ENCODE assay signal across 10 cellular contexts in the genomic region with DNA sequence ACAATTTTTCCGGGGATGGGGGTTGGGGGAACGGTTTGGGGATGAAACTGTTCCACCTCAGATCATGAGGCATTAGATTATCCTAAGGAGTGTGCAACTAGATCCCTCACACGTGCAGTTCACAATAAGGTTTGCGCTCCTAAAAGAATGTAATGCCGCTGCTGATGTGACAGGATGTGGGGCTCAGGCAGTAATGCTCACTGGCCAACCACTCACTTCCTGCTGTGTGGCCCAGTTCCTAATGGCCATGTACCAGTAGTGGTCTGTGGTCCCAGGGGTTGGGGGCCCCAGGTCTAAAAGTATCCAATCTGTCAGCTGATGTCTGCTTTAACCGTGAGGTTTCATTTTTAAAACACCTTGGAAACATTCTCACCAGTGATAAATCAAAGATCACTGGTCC. TPM values are rescaled to one million over a fixed set of nuclear protein-coding genes. Genes with fewer than 3 reads are reported as not detected.
DNase-seq lines count a peak whose midpoint lies in the region; ATAC-seq, FAIRE-seq and TF ChIP-seq lines count a peak whose summit lies in the region.
"Had no signal": no experiment of that assay in that cellular context is flagged by ENCODE, and none has a peak within 500 bp of the region (broad histone marks: within the 10 kb centered on the region; RNA-seq: fewer than 3 reads in every experiment).

No MANE protein-coding gene starts in this region.

- no peaks in the 10 kb centered on the region for H3K27me3 Mint-ChIP-seq in astrocyte (ENCODE audit: low read depth, unreplicated experiment)

- H3K4me1 Mint-ChIP-seq in astrocyte (ENCODE audit: low read depth, unreplicated experiment), result peaks cover 18% of the 10 kb centered on the region

- peak overlapping the region in 3 of 10 experiments; percentile 21 to 83 (median 74); a peak in 3 of 20 replicates for H3K4me3 ChIP-seq in BLaER1 treated with 17β-estradiol and CSF1 and Interleukin-3, amounts not matched to agents 10 nM and 100 nM
- peak overlapping the region; percentile 85 for H3K4me3 ChIP-seq in astrocyte (ENCODE audit: insufficient read depth, low read depth, low read length)
- peak overlapping the region in 1 of 2 donors; percentile 48 for H3K4me3 ChIP-seq in muscle layer of colon (ENCODE audit: low read depth in 1 of 2, low read length in 2 of 2)

- no peak for TF ChIP-seq CTCF in astrocyte (IDR thresholded peaks at IDR 0.05; ENCODE audit: insufficient read depth, low read depth, low read length)

- no peak overlapping the region; a peak in 1 of 22 replicates for H3K27ac ChIP-seq in BLaER1 treated with 17β-estradiol and CSF1 and Interleukin-3, amounts not matched to agents 10 nM and 100 nM
- H3K27ac ChIP-seq in astrocyte (ENCODE audit: low read depth, low read length) (peak overlapping the region; percentile 14), muscle layer of colon (ENCODE audit: low read depth, low read length) (no peak overlapping the region)

- peaks cover 39% of the 10 kb centered on the region for H3K79me2 ChIP-seq in astrocyte (ENCODE audit: insufficient read depth, low read length)

- H3K27me3 ChIP-seq in BLaER1 treated with 17β-estradiol and CSF1 and Interleukin-3, amounts not matched to agents 10 nM and 100 nM, result no peaks in the 10 kb centered on the region
- H3K27me3 ChIP-seq in astrocyte (ENCODE audit: insufficient read depth, low read length) (no peaks in the 10 kb centered on the region), muscle layer of colon (ENCODE audit: control insufficient read depth in 1 of 2, insufficient read depth in 2 of 2, low read length in 2 of 2) (no peaks in the 10 kb centered on the region)

- peak overlapping the region; percentile 23 for H3K27ac Mint-ChIP-seq in astrocyte (ENCODE audit: unreplicated experiment)

- DNase-seq in astrocyte (ENCODE audit: low read depth), result no peak
- DNase-seq in NCI-H1105 (lab: John Stamatoyannopoulos, UW), result no peak
- DNase-seq in sciatic nerve (ENCODE audit: low spot score), result no peak
- DNase-seq: cortex of kidney, NCI-H1417 had no signal

- H4K20me1 ChIP-seq in BLaER1 treated with 17β-estradiol and CSF1 and Interleukin-3, amounts not matched to agents 10 nM and 100 nM, result no peaks in the 10 kb centered on the region
- no peaks in the 10 kb centered on the region for H4K20me1 ChIP-seq in astrocyte (ENCODE audit: insufficient read depth, low read length)

- H3K4me3 Mint-ChIP-seq in astrocyte (ENCODE audit: unreplicated experiment), result peak overlapping the region; percentile 90

- intact Hi-C loops in sciatic nerve (cut with DNase I), result no loop called here

- H3K4me2 ChIP-seq in BLaER1 treated with 17β-estradiol and CSF1 and Interleukin-3, amounts not matched to agents 10 nM and 100 nM, result peak overlapping the region; percentile 90 to 98 (median 98)
- peak overlapping the region; percentile 92 for H3K4me2 ChIP-seq in astrocyte (ENCODE audit: low read length)

- peaks cover 9 to 18% (median 16%) of the 10 kb centered on the region in 11 experiments for H3K9me3 ChIP-seq in BLaER1 treated with 17β-estradiol and CSF1 and Interleukin-3, amounts not matched to agents 10 nM and 100 nM (replicated peaks in 1 of 11)
- H3K9me3 ChIP-seq in astrocyte (ENCODE audit: insufficient read depth, low read depth, low read length), result no peaks in the 10 kb centered on the region
- no peaks in the 10 kb centered on the region for H3K9me3 ChIP-seq in muscle layer of colon (ENCODE audit: low read length)

- H3K9me3 Mint-ChIP-seq in astrocyte (ENCODE audit: unreplicated experiment), result peaks cover 3% of the 10 kb centered on the region

- no peaks in the 10 kb centered on the region for H3K36me3 Mint-ChIP-seq in astrocyte (ENCODE audit: low read depth, unreplicated experiment)

- H2AFZ ChIP-seq in astrocyte (ENCODE audit: low read depth, low read length), result peak overlapping the region; percentile 9

- no peak for FAIRE-seq in astrocyte (lab: Jason Lieb, UNC)

- peak; percentile 17 for ATAC-seq in HG02852 (IDR thresholded peaks at IDR 0.05; ENCODE audit: unreplicated experiment)
- ATAC-seq in HG03159 (IDR thresholded peaks at IDR 0.05; ENCODE audit: unreplicated experiment), result no peak
- no peak for ATAC-seq in GM19035 (IDR thresholded peaks at IDR 0.05; ENCODE audit: unreplicated experiment)
- ATAC-seq in sciatic nerve, result no peak

- peaks cover 0 to 19% (median 15%) of the 10 kb centered on the region in 11 experiments; a peak in 17 of 22 replicates for H3K36me3 ChIP-seq in BLaER1 treated with 17β-estradiol and CSF1 and Interleukin-3, amounts not matched to agents 10 nM and 100 nM
- no peaks in the 10 kb centered on the region for H3K36me3 ChIP-seq in astrocyte (ENCODE audit: insufficient read depth, low read length)
- no peaks in the 10 kb centered on the region for H3K36me3 ChIP-seq in muscle layer of colon (ENCODE audit: insufficient read depth, low read length)

- peaks cover 34 to 57% (median 42%) of the 10 kb centered on the region in 10 experiments for H3K4me1 ChIP-seq in BLaER1 treated with 17β-estradiol and CSF1 and Interleukin-3, amounts not matched to agents 10 nM and 100 nM
- H3K4me1 ChIP-seq in astrocyte (ENCODE audit: insufficient read depth, low read length) (peaks cover 27% of the 10 kb centered on the region), muscle layer of colon (ENCODE audit: insufficient read depth, low read length) (peaks cover 32% of the 10 kb centered on the region)

- H3K9ac ChIP-seq in BLaER1 treated with 17β-estradiol and CSF1 and Interleukin-3, amounts not matched to agents 10 nM and 100 nM, result peak overlapping the region in 2 of 11 experiments; percentile 22 to 89; a peak in 2 of 22 replicates
- peak overlapping the region; percentile 18 for H3K9ac ChIP-seq in astrocyte (ENCODE audit: low read length)
- peak overlapping the region; percentile 13 for H3K9ac ChIP-seq in muscle layer of colon (ENCODE audit: low read length)

RNA-seq across cellular contexts. Expression of gene STN1, which starts 2.2 kb away (rescaled TPM):
- total RNA-seq in astrocyte (17.3 and 19.9 TPM in 2 replicates), sciatic nerve (14.5 TPM)

RNA-seq across cellular contexts. Expression of gene SLK, which starts 51.1 kb away (rescaled TPM):
- total RNA-seq in astrocyte (24.9 and 27.5 TPM in 2 replicates), sciatic nerve (52.5 TPM)
